In genomic region chr3:183975981-183976662, GRCh38 we compare ENCODE assay signal across 1 cellular context.
TF ChIP-seq lines count a peak whose summit lies in the region.

No MANE protein-coding gene starts in this region.

TF ChIP-seq in IMR-90, 13 proteins besides CTCF, POLR2A, EP300 and RAD21 (continued from another document):
- TF ChIP-seq USF2 (IDR thresholded peaks at IDR 0.05; ENCODE audit: low read depth, low read length) (no peak), FOS (IDR thresholded peaks at IDR 0.05; ENCODE audit: low read depth, low read length) (no peak), BHLHE40 (IDR thresholded peaks at IDR 0.05; ENCODE audit: low read depth, low read length) (no peak), RFX5 (IDR thresholded peaks at IDR 0.05; ENCODE audit: low read depth, low read length) (no peak)
